1 cellular context compared by ENCODE assay signal in the genomic region with DNA sequence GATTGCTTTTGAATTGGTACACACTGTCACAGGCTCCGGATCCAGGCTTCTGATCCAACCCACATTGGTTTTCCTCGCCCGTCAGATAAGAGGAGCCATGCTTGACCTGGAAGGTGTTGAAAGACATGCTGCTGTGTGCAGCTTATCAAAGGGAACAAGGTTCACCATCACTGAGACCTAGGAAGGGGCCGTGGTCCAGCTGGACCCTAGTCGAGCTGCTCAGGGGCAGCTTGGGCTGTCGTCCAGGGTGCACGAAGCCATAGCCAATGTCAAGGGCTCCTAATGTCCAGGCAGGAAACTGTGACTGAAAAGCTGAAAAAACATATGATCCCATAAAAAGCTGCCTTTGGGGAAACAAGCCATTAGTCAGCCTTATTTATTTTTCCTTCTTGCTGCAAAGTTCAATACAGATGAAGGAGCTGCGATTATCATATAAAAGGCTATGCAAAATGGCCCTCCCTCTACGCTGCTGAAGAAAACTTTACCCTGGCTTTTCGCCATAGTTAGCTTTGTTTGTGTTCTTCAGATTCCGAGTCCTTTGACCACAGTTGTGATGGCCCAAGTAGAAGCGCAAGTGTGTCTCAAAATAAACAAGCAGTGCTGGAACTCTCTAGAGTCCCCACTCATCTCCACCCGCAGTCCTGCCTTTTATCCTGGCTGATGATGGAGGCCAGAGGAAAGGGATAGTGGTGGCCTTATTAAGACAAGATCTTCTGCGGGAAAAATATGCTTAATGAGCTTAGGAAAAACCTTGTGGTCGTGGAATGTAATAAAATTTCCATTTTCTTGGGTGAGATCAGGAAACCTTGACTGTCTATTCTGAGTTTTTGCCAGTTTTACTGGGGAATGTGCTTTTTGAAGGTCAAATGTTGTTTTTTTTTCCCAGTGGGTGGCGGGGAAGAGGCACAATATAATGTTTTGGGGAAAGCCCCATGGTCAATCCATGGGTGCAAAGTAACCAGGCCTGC.
TF ChIP-seq lines count a peak whose summit lies in the region.

No MANE protein-coding gene starts in this region.

TF ChIP-seq in GM23338, 12 proteins besides CTCF, POLR2A, EP300 and RAD21 (continued from another document):
- TF ChIP-seq, protein P1, sequence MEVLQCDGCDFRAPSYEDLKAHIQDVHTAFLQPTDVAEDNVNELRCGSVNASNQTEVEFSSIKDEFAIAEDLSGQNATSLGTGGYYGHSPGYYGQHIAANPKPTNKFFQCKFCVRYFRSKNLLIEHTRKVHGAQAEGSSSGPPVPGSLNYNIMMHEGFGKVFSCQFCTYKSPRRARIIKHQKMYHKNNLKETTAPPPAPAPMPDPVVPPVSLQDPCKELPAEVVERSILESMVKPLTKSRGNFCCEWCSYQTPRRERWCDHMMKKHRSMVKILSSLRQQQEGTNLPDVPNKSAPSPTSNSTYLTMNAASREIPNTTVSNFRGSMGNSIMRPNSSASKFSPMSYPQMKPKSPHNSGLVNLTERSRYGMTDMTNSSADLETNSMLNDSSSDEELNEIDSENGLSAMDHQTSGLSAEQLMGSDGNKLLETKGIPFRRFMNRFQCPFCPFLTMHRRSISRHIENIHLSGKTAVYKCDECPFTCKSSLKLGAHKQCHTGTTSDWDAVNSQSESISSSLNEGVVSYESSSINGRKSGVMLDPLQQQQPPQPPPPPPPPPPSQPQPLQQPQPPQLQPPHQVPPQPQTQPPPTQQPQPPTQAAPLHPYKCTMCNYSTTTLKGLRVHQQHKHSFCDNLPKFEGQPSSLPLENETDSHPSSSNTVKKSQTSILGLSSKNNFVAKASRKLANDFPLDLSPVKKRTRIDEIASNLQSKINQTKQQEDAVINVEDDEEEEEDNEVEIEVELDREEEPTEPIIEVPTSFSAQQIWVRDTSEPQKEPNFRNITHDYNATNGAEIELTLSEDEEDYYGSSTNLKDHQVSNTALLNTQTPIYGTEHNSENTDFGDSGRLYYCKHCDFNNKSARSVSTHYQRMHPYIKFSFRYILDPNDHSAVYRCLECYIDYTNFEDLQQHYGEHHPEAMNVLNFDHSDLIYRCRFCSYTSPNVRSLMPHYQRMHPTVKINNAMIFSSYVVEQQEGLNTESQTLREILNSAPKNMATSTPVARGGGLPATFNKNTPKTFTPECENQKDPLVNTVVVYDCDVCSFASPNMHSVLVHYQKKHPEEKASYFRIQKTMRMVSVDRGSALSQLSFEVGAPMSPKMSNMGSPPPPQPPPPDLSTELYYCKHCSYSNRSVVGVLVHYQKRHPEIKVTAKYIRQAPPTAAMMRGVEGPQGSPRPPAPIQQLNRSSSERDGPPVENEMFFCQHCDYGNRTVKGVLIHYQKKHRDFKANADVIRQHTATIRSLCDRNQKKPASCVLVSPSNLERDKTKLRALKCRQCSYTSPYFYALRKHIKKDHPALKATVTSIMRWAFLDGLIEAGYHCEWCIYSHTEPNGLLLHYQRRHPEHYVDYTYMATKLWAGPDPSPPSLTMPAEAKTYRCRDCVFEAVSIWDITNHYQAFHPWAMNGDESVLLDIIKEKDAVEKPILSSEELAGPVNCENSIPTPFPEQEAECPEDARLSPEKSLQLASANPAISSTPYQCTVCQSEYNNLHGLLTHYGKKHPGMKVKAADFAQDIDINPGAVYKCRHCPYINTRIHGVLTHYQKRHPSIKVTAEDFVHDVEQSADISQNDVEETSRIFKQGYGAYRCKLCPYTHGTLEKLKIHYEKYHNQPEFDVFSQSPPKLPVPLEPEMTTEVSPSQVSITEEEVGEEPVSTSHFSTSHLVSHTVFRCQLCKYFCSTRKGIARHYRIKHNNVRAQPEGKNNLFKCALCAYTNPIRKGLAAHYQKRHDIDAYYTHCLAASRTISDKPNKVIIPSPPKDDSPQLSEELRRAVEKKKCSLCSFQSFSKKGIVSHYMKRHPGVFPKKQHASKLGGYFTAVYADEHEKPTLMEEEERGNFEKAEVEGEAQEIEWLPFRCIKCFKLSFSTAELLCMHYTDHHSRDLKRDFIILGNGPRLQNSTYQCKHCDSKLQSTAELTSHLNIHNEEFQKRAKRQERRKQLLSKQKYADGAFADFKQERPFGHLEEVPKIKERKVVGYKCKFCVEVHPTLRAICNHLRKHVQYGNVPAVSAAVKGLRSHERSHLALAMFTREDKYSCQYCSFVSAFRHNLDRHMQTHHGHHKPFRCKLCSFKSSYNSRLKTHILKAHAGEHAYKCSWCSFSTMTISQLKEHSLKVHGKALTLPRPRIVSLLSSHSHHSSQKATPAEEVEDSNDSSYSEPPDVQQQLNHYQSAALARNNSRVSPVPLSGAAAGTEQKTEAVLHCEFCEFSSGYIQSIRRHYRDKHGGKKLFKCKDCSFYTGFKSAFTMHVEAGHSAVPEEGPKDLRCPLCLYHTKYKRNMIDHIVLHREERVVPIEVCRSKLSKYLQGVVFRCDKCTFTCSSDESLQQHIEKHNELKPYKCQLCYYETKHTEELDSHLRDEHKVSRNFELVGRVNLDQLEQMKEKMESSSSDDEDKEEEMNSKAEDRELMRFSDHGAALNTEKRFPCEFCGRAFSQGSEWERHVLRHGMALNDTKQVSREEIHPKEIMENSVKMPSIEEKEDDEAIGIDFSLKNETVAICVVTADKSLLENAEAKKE (CRISPR knock-in tag; IDR thresholded peaks at IDR 0.05) = 0 out of 2 replicates have a peak, but pooled peaks have one; percentile 19
